Comparison of ENCODE assay signal across 25 cellular contexts in genomic region chr13:99702687-99703319, GRCh38.
DNase-seq lines count a peak whose midpoint lies in the region; ATAC-seq and TF ChIP-seq lines count a peak whose summit lies in the region.
"Had no signal": no experiment of that assay in that cellular context is flagged by ENCODE, and none has a peak within 500 bp of the region (broad histone marks: within the 10 kb centered on the region; RNA-seq: fewer than 3 reads in every experiment).

No MANE protein-coding gene starts in this region.

- TF ChIP-seq CTCF in gastrocnemius medialis (IDR thresholded peaks at IDR 0.05 in 4 of 5, conservative IDR thresholded peaks at IDR 0.05 in 1 of 5), result no peak
- no peak for TF ChIP-seq CTCF in Calu3 (IDR thresholded peaks at IDR 0.05; ENCODE audit: unreplicated experiment)

- CTCF ChIA-PET in Calu3 (lab: Charles Lee), result no interaction called here

- no peaks in the 10 kb centered on the region for H3K9me3 ChIP-seq in gastrocnemius medialis
- H3K9me3 ChIP-seq: ascending aorta; BLaER1 treated with 17β-estradiol and CSF1 and Interleukin-3, amounts not matched to agents 10 nM and 100 nM; psoas muscle; thyroid gland had no signal

- no peak overlapping the region for H3K27ac Mint-ChIP-seq in Calu3 (ENCODE audit: unreplicated experiment)
- H3K27ac Mint-ChIP-seq: activated CD4-positive, alpha-beta memory T cell treated with anti-CD3 and anti-CD28 coated beads, Interleukin-2, amount 10 ng/mL, durations not matched to agents 7 days and 5 days; activated naive CD8-positive, alpha-beta T cell treated with anti-CD3 and anti-CD28 coated beads for 36 hours; activated T-helper 2 cell treated with anti-CD3 and anti-CD28 coated beads, Interferon-gamma antibody, Interleukin-2, Interleukin-4, amounts not matched to agents 10 μg/mL and 5 μg/mL and 100 μg/mL, durations not matched to agents 14 hours and 24 hours and 36 hours; memory B cell; stimulated activated naive CD8-positive, alpha-beta T cell treated with anti-CD3 and anti-CD28 coated beads, Interleukin-15, Interleukin-2, amounts not matched to agents 100 ng/mL and 50 ng/mL, for 24 hours had no signal

- no peaks in the 10 kb centered on the region for H3K27me3 Mint-ChIP-seq in Calu3 (ENCODE audit: unreplicated experiment)
- H3K27me3 Mint-ChIP-seq: activated CD4-positive, alpha-beta memory T cell treated with anti-CD3 and anti-CD28 coated beads, Interleukin-2, amount 10 ng/mL, durations not matched to agents 7 days and 5 days; activated naive CD8-positive, alpha-beta T cell treated with anti-CD3 and anti-CD28 coated beads for 36 hours; memory B cell; stimulated activated naive CD8-positive, alpha-beta T cell treated with anti-CD3 and anti-CD28 coated beads, Interleukin-15, Interleukin-2, amounts not matched to agents 100 ng/mL and 50 ng/mL, for 24 hours had no signal

- H3K27ac ChIP-seq in gastrocnemius medialis, result no peak overlapping the region
- H3K27ac ChIP-seq: ascending aorta; BLaER1 treated with 17β-estradiol and CSF1 and Interleukin-3, amounts not matched to agents 10 nM and 100 nM; KMS-11; psoas muscle; thyroid gland had no signal

- H3K36me3 ChIP-seq in gastrocnemius medialis, result no peaks in the 10 kb centered on the region
- H3K36me3 ChIP-seq: ascending aorta; BLaER1 treated with 17β-estradiol and CSF1 and Interleukin-3, amounts not matched to agents 10 nM and 100 nM; thyroid gland had no signal

- no peaks in the 10 kb centered on the region for H3K27me3 ChIP-seq in gastrocnemius medialis
- H3K27me3 ChIP-seq: ascending aorta; BLaER1 treated with 17β-estradiol and CSF1 and Interleukin-3, amounts not matched to agents 10 nM and 100 nM; thyroid gland had no signal

- no peaks in the 10 kb centered on the region for H3K36me3 Mint-ChIP-seq in Calu3 (ENCODE audit: insufficient read depth, unreplicated experiment)
- H3K36me3 Mint-ChIP-seq: activated naive CD8-positive, alpha-beta T cell treated with anti-CD3 and anti-CD28 coated beads for 36 hours had no signal

- H3K4me3 ChIP-seq in gastrocnemius medialis, result no peak overlapping the region
- H3K4me3 ChIP-seq: ascending aorta; BLaER1 treated with 17β-estradiol and CSF1 and Interleukin-3, amounts not matched to agents 10 nM and 100 nM; psoas muscle; thyroid gland had no signal

- no peak overlapping the region for H3K4me3 Mint-ChIP-seq in Calu3 (ENCODE audit: low read depth, unreplicated experiment)
- H3K4me3 Mint-ChIP-seq: activated CD4-positive, alpha-beta memory T cell treated with anti-CD3 and anti-CD28 coated beads, Interleukin-2, amount 10 ng/mL, durations not matched to agents 7 days and 5 days; activated naive CD8-positive, alpha-beta T cell treated with anti-CD3 and anti-CD28 coated beads for 36 hours; memory B cell; stimulated activated naive CD8-positive, alpha-beta T cell treated with anti-CD3 and anti-CD28 coated beads, Interleukin-15, Interleukin-2, amounts not matched to agents 100 ng/mL and 50 ng/mL, for 24 hours had no signal

- H3K9me3 Mint-ChIP-seq in Calu3 (ENCODE audit: low read depth, unreplicated experiment), result no peaks in the 10 kb centered on the region
- H3K9me3 Mint-ChIP-seq: activated CD4-positive, alpha-beta memory T cell treated with anti-CD3 and anti-CD28 coated beads, Interleukin-2, amount 10 ng/mL, durations not matched to agents 7 days and 5 days; activated naive CD8-positive, alpha-beta T cell treated with anti-CD3 and anti-CD28 coated beads for 36 hours; activated T-helper 2 cell treated with anti-CD3 and anti-CD28 coated beads, Interferon-gamma antibody, Interleukin-2, Interleukin-4, amounts not matched to agents 10 μg/mL and 5 μg/mL and 100 μg/mL, durations not matched to agents 14 hours and 24 hours and 36 hours; memory B cell; stimulated activated naive CD8-positive, alpha-beta T cell treated with anti-CD3 and anti-CD28 coated beads, Interleukin-15, Interleukin-2, amounts not matched to agents 100 ng/mL and 50 ng/mL, for 24 hours had no signal

- intact Hi-C loops in gastrocnemius medialis (cut with DNase I; ENCODE audit: low total_unique reads), result no loop called here
- intact Hi-C loops in Calu3 (cut with micrococcal nuclease; ENCODE audit: unreplicated experiment), result no loop called here

- H3K4me1 Mint-ChIP-seq in Calu3 (ENCODE audit: low read depth, unreplicated experiment), result no peaks in the 10 kb centered on the region

- in situ Hi-C loops in gastrocnemius medialis (cut with MboI; ENCODE audit: low sequenced_read_pairs in 4 of 4), result no loop called here

- H3K4me1 ChIP-seq in gastrocnemius medialis, result no peaks in the 10 kb centered on the region
- H3K4me1 ChIP-seq: ascending aorta, psoas muscle, thyroid gland had no signal

- ATAC-seq in gastrocnemius medialis, result no peak
- ATAC-seq: PC-3, psoas muscle, Right ventricle myocardium inferior had no signal

- no peak for TF ChIP-seq POLR2A in gastrocnemius medialis (IDR thresholded peaks at IDR 0.05)

- BruUV-seq in Calu3 (replicated peaks; lab: Mats Ljungman, UMichigan), result no TSS peak

- DNase-seq in DMS79 (lab: John Stamatoyannopoulos, UW) (peak; percentile 91), NCI-H1436 treated with DMSO at 0.1 percent for 48 hours (lab: John Stamatoyannopoulos, UW) (peak; percentile 19), NCI-H510A treated with DMSO at 0.1 percent for 48 hours (lab: John Stamatoyannopoulos, UW) (peak; percentile 75), iPS DF 19.7 (ENCODE audit: low read depth, low spot score) (peak; percentile 59), SK-N-DZ (ENCODE audit: low spot score) (no peak), gastrocnemius medialis (no peak), Calu3 (no peak), NCI-H1048 (lab: John Stamatoyannopoulos, UW) (no peak)
- DNase-seq: activated CD4-positive, alpha-beta memory T cell treated with anti-CD3 and anti-CD28 coated beads, Interleukin-2, amount 10 ng/mL, durations not matched to agents 7 days and 5 days; activated CD4-positive, CD25-positive, alpha-beta regulatory T cell treated with anti-CD3 and anti-CD28 coated beads, Interleukin-2, amount 50 U/mL, for 72 hours; activated naive CD8-positive, alpha-beta T cell treated with anti-CD3 and anti-CD28 coated beads for 36 hours; caudate nucleus; NCI-H2029; NCI-H526 treated with DMSO at 0.1 percent for 48 hours; PC-3; psoas muscle; SW 1271; thyroid gland had no signal

Comparison
In these comparisons a context has a peak if more than half of its experiments do, and no peak if none do; other contexts are left out.
1. DNase-seq: peak in DMS79 (single experiment), NCI-H1436 treated with DMSO at 0.1 percent for 48 hours (single experiment), NCI-H510A treated with DMSO at 0.1 percent for 48 hours (single experiment) and iPS DF 19.7 (single experiment); none in SK-N-DZ (single experiment), gastrocnemius medialis (0 of 2), Calu3 (single experiment) and NCI-H1048 (single experiment).